25 cellular contexts compared by ENCODE assay signal in the genomic region with DNA sequence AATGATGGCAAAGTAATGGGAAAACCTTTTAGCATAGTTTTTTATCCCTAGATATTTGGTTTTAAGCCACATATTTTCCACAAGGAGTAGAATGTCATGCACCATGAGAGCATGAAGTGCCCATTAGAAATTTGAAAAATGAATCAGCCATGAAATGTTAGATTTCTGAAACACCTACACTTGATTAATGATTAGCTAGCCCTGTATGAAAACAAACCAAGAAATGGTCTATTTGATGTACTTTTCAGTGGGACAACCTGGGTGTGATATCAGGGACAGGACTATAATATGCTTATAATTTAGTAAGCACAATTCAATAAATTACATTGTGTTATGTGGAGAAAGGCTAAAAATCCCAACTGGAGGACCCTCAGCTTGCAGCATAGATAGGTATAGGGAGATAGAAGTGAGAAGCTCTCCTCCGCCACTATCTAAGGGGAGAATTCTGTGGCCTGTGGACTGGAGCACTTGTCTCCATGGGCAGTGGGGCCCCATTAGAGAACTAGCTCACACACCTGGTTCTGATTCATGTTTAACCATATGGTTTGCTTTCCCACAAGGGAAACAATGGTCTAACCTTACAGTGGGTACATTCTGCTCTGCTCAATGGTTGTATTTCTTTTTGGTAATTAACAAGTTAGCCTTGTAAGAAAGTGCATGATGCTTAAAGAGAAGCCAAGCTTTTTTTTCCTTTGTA.
"Had no signal": no experiment of that assay in that cellular context is flagged by ENCODE, and none has a peak within 500 bp of the region (broad histone marks: within the 10 kb centered on the region; RNA-seq: fewer than 3 reads in every experiment).

No MANE protein-coding gene starts in this region.

- ATAC-seq: activated naive CD8-positive, alpha-beta T cell treated with anti-CD3 and anti-CD28 coated beads, Interleukin-2, amount 50 U/mL, for 24 hours; activated T-cell treated with anti-CD3 and anti-CD28 coated beads, Interleukin-2, amount 50 U/mL, for 4 hours; left colon; naive thymus-derived CD4-positive, alpha-beta T cell; sciatic nerve; stimulated activated naive B cell treated with anti-CD40 and anti-IgM and Interleukin-4, amounts not matched to agents 10 μg/mL and 1 μg/mL and 100 μg/mL, for 72 hours; upper lobe of right lung; WTC11 had no signal

- DNase-seq: activated CD4-positive, alpha-beta memory T cell treated with anti-CD3 and anti-CD28 coated beads, Interleukin-2, amount 10 ng/mL, durations not matched to agents 7 days and 5 days; activated CD4-positive, alpha-beta T cell treated with anti-CD3 and anti-CD28 coated beads for 1 hour; activated CD4-positive, alpha-beta T cell treated with anti-CD3 and anti-CD28 coated beads, Interleukin-2, amount 10 ng/mL, durations not matched to agents 7 days and 5 days; activated CD8-positive, alpha-beta memory T cell treated with anti-CD3 and anti-CD28 coated beads, Interleukin-2, amount 50 U/mL, for 48 hours; activated naive CD8-positive, alpha-beta T cell treated with anti-CD3 and anti-CD28 coated beads, Interleukin-2, amount 50 U/mL, for 24 hours; activated T-cell treated with anti-CD3 and anti-CD28 coated beads, Interleukin-2, amount 50 U/mL, for 4 hours; esophagus squamous epithelium; foreskin melanocyte; islet precursor cell; left colon; mammary epithelial cell; naive thymus-derived CD4-positive, alpha-beta T cell; ovary; retina; stimulated activated CD4-positive, alpha-beta T cell treated with anti-CD3 and anti-CD28 coated beads, Interleukin-12 subunit alpha, Interleukin-12 subunit beta, amount 100 ng/mL, for 4 hours; stimulated activated CD4-positive, alpha-beta T cell treated with anti-CD3 and anti-CD28 coated beads, Interleukin-4, amount 100 ng/mL, for 24 hours; stimulated activated naive B cell treated with anti-CD40 and anti-IgM and Interleukin-4, amounts not matched to agents 10 μg/mL and 1 μg/mL and 100 μg/mL, for 72 hours; stomach; T-helper 2 cell; tibial artery; upper lobe of right lung had no signal

- H3K27ac ChIP-seq: epithelial cell of prostate, esophagus squamous epithelium, ovary, skin epidermis, tibial artery, upper lobe of right lung had no signal

- H3K4me1 ChIP-seq: esophagus squamous epithelium, tibial artery, upper lobe of right lung had no signal

- H3K27me3 ChIP-seq: esophagus squamous epithelium, ovary, stomach, tibial artery, upper lobe of right lung had no signal

- H3K4me3 ChIP-seq: esophagus squamous epithelium, ovary, skin epidermis, stomach, tibial artery, upper lobe of right lung had no signal

- H3K36me3 ChIP-seq: ovary had no signal

- H3K9me3 ChIP-seq: esophagus squamous epithelium, ovary, stomach, tibial artery, upper lobe of right lung had no signal
